20 cellular contexts compared by ENCODE assay signal in genomic region chr10:111999205-111999914, GRCh38.
"Had no signal": no experiment of that assay in that cellular context is flagged by ENCODE, and none has a peak within 500 bp of the region (broad histone marks: within the 10 kb centered on the region; RNA-seq: fewer than 3 reads in every experiment).

No MANE protein-coding gene starts in this region.

- H3K9me3 Mint-ChIP-seq: activated CD4-positive, alpha-beta memory T cell treated with anti-CD3 and anti-CD28 coated beads, Interleukin-2, amount 10 ng/mL, durations not matched to agents 7 days and 5 days; activated naive CD4-positive, alpha-beta T cell treated with anti-CD3 and anti-CD28 coated beads, Interleukin-2, amount 50 U/mL, for 24 hours; activated T-cell treated with anti-CD3 and anti-CD28 coated beads, Interleukin-2, amount 50 U/mL, for 4 hours; central memory CD8-positive, alpha-beta T cell; neural crest cell; stimulated activated naive CD8-positive, alpha-beta T cell treated with anti-CD3 and anti-CD28 coated beads, Interleukin-15, Interleukin-2, amounts not matched to agents 100 ng/mL and 50 ng/mL, for 24 hours; T-helper 1 cell treated with Interleukin-12 subunit alpha and Interleukin-12 subunit beta and Interleukin-4 antibody, amounts not matched to agents 30 μg/mL and 1 μg/mL, for 36 hours had no signal

- H3K4me1 Mint-ChIP-seq: activated CD4-positive, alpha-beta memory T cell treated with anti-CD3 and anti-CD28 coated beads, Interleukin-2, amount 10 ng/mL, durations not matched to agents 7 days and 5 days; activated CD4-positive, alpha-beta T cell treated with anti-CD3 and anti-CD28 coated beads for 36 hours; activated naive CD4-positive, alpha-beta T cell treated with anti-CD3 and anti-CD28 coated beads, Interleukin-2, amount 50 U/mL, for 24 hours; central memory CD8-positive, alpha-beta T cell had no signal

- H3K27me3 ChIP-seq: gastrocnemius medialis, heart left ventricle, ovary, spleen had no signal

- H3K4me1 ChIP-seq: gastrocnemius medialis, heart left ventricle, spleen had no signal

- H3K9me3 ChIP-seq: gastrocnemius medialis, ovary had no signal

- DNase-seq: activated CD4-positive, alpha-beta memory T cell treated with anti-CD3 and anti-CD28 coated beads, Interleukin-2, amount 10 ng/mL, durations not matched to agents 7 days and 5 days; activated CD4-positive, alpha-beta T cell treated with anti-CD3 and anti-CD28 coated beads for 36 hours; activated effector memory CD4-positive, alpha-beta T cell treated with anti-CD3 and anti-CD28 coated beads, Interleukin-2, amount 50 U/mL, for 16 hours; activated T-cell treated with anti-CD3 and anti-CD28 coated beads, Interleukin-2, amount 50 U/mL, for 4 hours; cortex of kidney; effector memory CD4-positive, alpha-beta T cell; gastrocnemius medialis; heart left ventricle; kidney glomerular epithelial cell; ovary; spleen had no signal

- H3K27ac ChIP-seq: epithelial cell of prostate, gastrocnemius medialis, heart left ventricle, ovary, spleen, WERI-Rb-1 had no signal

- H3K4me3 Mint-ChIP-seq: activated CD4-positive, alpha-beta memory T cell treated with anti-CD3 and anti-CD28 coated beads, Interleukin-2, amount 10 ng/mL, durations not matched to agents 7 days and 5 days; activated CD4-positive, alpha-beta T cell treated with anti-CD3 and anti-CD28 coated beads for 36 hours; activated naive CD4-positive, alpha-beta T cell treated with anti-CD3 and anti-CD28 coated beads, Interleukin-2, amount 50 U/mL, for 24 hours; activated T-cell treated with anti-CD3 and anti-CD28 coated beads, Interleukin-2, amount 50 U/mL, for 4 hours; brain; central memory CD8-positive, alpha-beta T cell; neural crest cell; stimulated activated naive CD8-positive, alpha-beta T cell treated with anti-CD3 and anti-CD28 coated beads, Interleukin-15, Interleukin-2, amounts not matched to agents 100 ng/mL and 50 ng/mL, for 24 hours; T-helper 1 cell treated with Interleukin-12 subunit alpha and Interleukin-12 subunit beta and Interleukin-4 antibody, amounts not matched to agents 30 μg/mL and 1 μg/mL, for 36 hours; type B pancreatic cell had no signal

- H3K27me3 Mint-ChIP-seq: activated CD4-positive, alpha-beta memory T cell treated with anti-CD3 and anti-CD28 coated beads, Interleukin-2, amount 10 ng/mL, durations not matched to agents 7 days and 5 days; brain had no signal

- H3K4me3 ChIP-seq: gastrocnemius medialis, heart left ventricle, ovary, spleen had no signal

- H3K36me3 Mint-ChIP-seq: activated naive CD4-positive, alpha-beta T cell treated with anti-CD3 and anti-CD28 coated beads, Interleukin-2, amount 50 U/mL, for 24 hours; brain; type B pancreatic cell had no signal

- H3K36me3 ChIP-seq: gastrocnemius medialis, heart left ventricle, ovary, spleen, WERI-Rb-1 had no signal

- H3K27ac Mint-ChIP-seq: activated CD4-positive, alpha-beta memory T cell treated with anti-CD3 and anti-CD28 coated beads, Interleukin-2, amount 10 ng/mL, durations not matched to agents 7 days and 5 days; activated CD4-positive, alpha-beta T cell treated with anti-CD3 and anti-CD28 coated beads for 36 hours; activated naive CD4-positive, alpha-beta T cell treated with anti-CD3 and anti-CD28 coated beads, Interleukin-2, amount 50 U/mL, for 24 hours; stimulated activated naive CD8-positive, alpha-beta T cell treated with anti-CD3 and anti-CD28 coated beads, Interleukin-15, Interleukin-2, amounts not matched to agents 100 ng/mL and 50 ng/mL, for 24 hours; T-helper 1 cell treated with Interleukin-12 subunit alpha and Interleukin-12 subunit beta and Interleukin-4 antibody, amounts not matched to agents 30 μg/mL and 1 μg/mL, for 36 hours; type B pancreatic cell had no signal
